In genomic region chr2:70362661-70363060, GRCh38 we compare ENCODE assay signal across 22 cellular contexts.
DNase-seq lines count a peak whose midpoint lies in the region; ATAC-seq and TF ChIP-seq lines count a peak whose summit lies in the region.
"Had no signal": no experiment of that assay in that cellular context is flagged by ENCODE, and none has a peak within 500 bp of the region (broad histone marks: within the 10 kb centered on the region; RNA-seq: fewer than 3 reads in every experiment).

No MANE protein-coding gene starts in this region.

- H3K4me3 Mint-ChIP-seq in stimulated activated effector memory CD8-positive, alpha-beta T cell treated with anti-CD3 and anti-CD28 coated beads, Interleukin-12 subunit alpha, Interleukin-12 subunit beta, amount 100 ng/mL, for 72 hours, result no peak overlapping the region
- H3K4me3 Mint-ChIP-seq: CD4-positive, alpha-beta memory T cell; GM23338; T-cell had no signal

- no peaks in the 10 kb centered on the region for H3K79me2 ChIP-seq in MM.1S (ENCODE audit: low read length)

- no peak overlapping the region for H3K4me3 ChIP-seq in RWPE2 (ENCODE audit: severe bottlenecking)
- H3K4me3 ChIP-seq in MM.1S (ENCODE audit: low read length), result no peak overlapping the region
- H3K4me3 ChIP-seq: GM23338 had no signal

- H3F3A ChIP-seq in MM.1S (ENCODE audit: insufficient read depth, low read length), result no peaks in the 10 kb centered on the region

- H3K9me3 ChIP-seq in RWPE2 (ENCODE audit: severe bottlenecking), result no peaks in the 10 kb centered on the region
- no peaks in the 10 kb centered on the region for H3K9me3 ChIP-seq in MM.1S (replicated peaks; ENCODE audit: insufficient read depth, low read length)
- H3K9me3 ChIP-seq: Caco-2 had no signal

- no peak overlapping the region for H3K4me2 ChIP-seq in MM.1S (ENCODE audit: low read depth, low read length)
- H3K4me2 ChIP-seq: GM23338 had no signal

- H2AFZ ChIP-seq in MM.1S (ENCODE audit: low read length), result no peak overlapping the region
- H2AFZ ChIP-seq: GM23338 had no signal

- peaks cover 19% of the 10 kb centered on the region for H3K4me1 ChIP-seq in RWPE2 (ENCODE audit: insufficient read depth, poor library complexity, severe bottlenecking)
- H3K4me1 ChIP-seq in MM.1S (ENCODE audit: low read length), result no peaks in the 10 kb centered on the region
- H3K4me1 ChIP-seq: Caco-2 had no signal

- no peaks in the 10 kb centered on the region for H3K36me3 Mint-ChIP-seq in stimulated activated effector memory CD8-positive, alpha-beta T cell treated with anti-CD3 and anti-CD28 coated beads, Interleukin-12 subunit alpha, Interleukin-12 subunit beta, amount 100 ng/mL, for 72 hours
- H3K36me3 Mint-ChIP-seq: CD4-positive, alpha-beta memory T cell; T-cell had no signal

- H3K4me1 Mint-ChIP-seq in stimulated activated effector memory CD8-positive, alpha-beta T cell treated with anti-CD3 and anti-CD28 coated beads, Interleukin-12 subunit alpha, Interleukin-12 subunit beta, amount 100 ng/mL, for 72 hours, result no peaks in the 10 kb centered on the region
- H3K4me1 Mint-ChIP-seq: CD4-positive, alpha-beta memory T cell; T-cell had no signal

- no peaks in the 10 kb centered on the region for H3K9me3 Mint-ChIP-seq in stimulated activated effector memory CD8-positive, alpha-beta T cell treated with anti-CD3 and anti-CD28 coated beads, Interleukin-12 subunit alpha, Interleukin-12 subunit beta, amount 100 ng/mL, for 72 hours
- H3K9me3 Mint-ChIP-seq: CD4-positive, alpha-beta memory T cell; GM23338; H9; T-cell had no signal

- no peaks in the 10 kb centered on the region for H4K20me1 ChIP-seq in MM.1S (ENCODE audit: insufficient read depth, low read length)

- H3K36me3 ChIP-seq in RWPE2 (ENCODE audit: low read depth) (no peaks in the 10 kb centered on the region), MM.1S (replicated peaks; ENCODE audit: insufficient read depth, low read length) (no peaks in the 10 kb centered on the region)

- H3K27ac Mint-ChIP-seq in stimulated activated effector memory CD8-positive, alpha-beta T cell treated with anti-CD3 and anti-CD28 coated beads, Interleukin-12 subunit alpha, Interleukin-12 subunit beta, amount 100 ng/mL, for 72 hours, result peak overlapping the region; percentile 58
- H3K27ac Mint-ChIP-seq: CD4-positive, alpha-beta memory T cell; GM23338; T-cell had no signal

- H3K27ac ChIP-seq in RWPE2 (ENCODE audit: poor library complexity, severe bottlenecking), result peak overlapping the region; percentile 2
- no peak overlapping the region for H3K27ac ChIP-seq in MM.1S (ENCODE audit: low read length)

- ATAC-seq in RWPE2 (ENCODE audit: low read depth) (peak; percentile 54), HG03439 (IDR thresholded peaks at IDR 0.05; ENCODE audit: unreplicated experiment) (no peak)
- ATAC-seq in stimulated activated effector memory CD8-positive, alpha-beta T cell treated with anti-CD3 and anti-CD28 coated beads, Interleukin-12 subunit alpha, Interleukin-12 subunit beta, amount 100 ng/mL, for 72 hours, result no peak
- ATAC-seq: GM23338, T-cell had no signal

- no peak overlapping the region for H3K9ac ChIP-seq in MM.1S (ENCODE audit: low read length)

- no peaks in the 10 kb centered on the region for H3K27me3 ChIP-seq in RWPE2 (ENCODE audit: insufficient read depth, poor library complexity, severe bottlenecking)
- no peaks in the 10 kb centered on the region for H3K27me3 ChIP-seq in MM.1S (replicated peaks; ENCODE audit: insufficient read depth, low read length)

- TF ChIP-seq CTCF in RWPE2 (IDR thresholded peaks at IDR 0.05; ENCODE audit: poor library complexity, severe bottlenecking) (no peak), MM.1S (IDR thresholded peaks at IDR 0.05; ENCODE audit: low read length) (no peak)

- no peaks in the 10 kb centered on the region for H3K9me2 ChIP-seq in MM.1S (replicated peaks; ENCODE audit: insufficient read depth, low read length)

- DNase-seq in DMS53 treated with DMSO at 0.1 percent for 48 hours (lab: John Stamatoyannopoulos, UW; ENCODE audit: unreplicated experiment) (peak; percentile 65), HT-29 (ENCODE audit: low spot score) (peak; percentile 7), RWPE2 (ENCODE audit: low spot score) (no peak), NCI-H526 (lab: John Stamatoyannopoulos, UW) (no peak), MM.1S (no peak)
- no peak for DNase-seq in stimulated activated effector memory CD8-positive, alpha-beta T cell treated with anti-CD3 and anti-CD28 coated beads, Interleukin-12 subunit alpha, Interleukin-12 subunit beta, amount 100 ng/mL, for 72 hours (ENCODE audit: low spot score in 2 of 2)
- DNase-seq: C1 segment of cervical spinal cord; Caco-2; CD4-positive, alpha-beta memory T cell; DMS79 treated with DMSO at 0.1 percent for 48 hours; H9; NCI-H1092 treated with DMSO at 0.1 percent for 48 hours; NCI-H1436; NCI-H187 treated with DMSO at 0.1 percent for 48 hours; NCI-H2171 treated with DMSO at 0.1 percent for 48 hours; NCI-H345; NCI-H524; NCI-H774; RPMI8226; T-cell had no signal

Comparison
In these comparisons a context has a peak if more than half of its experiments do, and no peak if none do; other contexts are left out.
1. DNase-seq: peak in DMS53 treated with DMSO at 0.1 percent for 48 hours (single experiment) and HT-29 (single experiment); none in RWPE2 (single experiment), stimulated activated effector memory CD8-positive, alpha-beta T cell treated with anti-CD3 and anti-CD28 coated beads, Interleukin-12 subunit alpha, Interleukin-12 subunit beta, amount 100 ng/mL, for 72 hours (0 of 2), NCI-H526 (0 of 2) and MM.1S (single experiment).